ENCODE assay signal across 10 cellular contexts in the genomic region with DNA sequence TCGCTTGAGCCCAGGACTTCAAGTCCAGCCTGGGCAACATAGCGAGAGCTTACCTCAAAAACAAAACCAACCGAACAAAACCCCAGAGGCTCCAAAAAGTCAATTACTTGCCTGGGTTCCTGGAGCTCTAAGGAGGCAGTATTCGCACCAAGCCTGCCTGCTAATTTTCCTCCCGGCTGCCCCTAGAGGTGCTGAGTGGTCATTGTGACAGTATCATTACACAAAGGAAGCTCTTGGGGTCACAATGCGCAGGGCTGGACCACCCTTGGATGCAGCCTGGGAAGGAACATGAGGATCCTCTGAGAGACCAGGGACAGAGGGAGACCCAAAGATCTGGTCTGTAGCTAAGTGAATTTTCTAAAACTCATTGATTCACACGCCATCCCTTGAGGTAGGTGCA. TPM values are rescaled to one million over a fixed set of nuclear protein-coding genes. Genes with fewer than 3 reads are reported as not detected.
DNase-seq lines count a peak whose midpoint lies in the region; ATAC-seq and TF ChIP-seq lines count a peak whose summit lies in the region.
"Had no signal": no experiment of that assay in that cellular context is flagged by ENCODE, and none has a peak within 500 bp of the region (broad histone marks: within the 10 kb centered on the region; RNA-seq: fewer than 3 reads in every experiment).

No MANE protein-coding gene starts in this region.

- H3K4me1 Mint-ChIP-seq in immature natural killer cell = peaks cover 4 to 9% of the 10 kb centered on the region in 2 donors
- peaks cover 5% of the 10 kb centered on the region for H3K4me1 Mint-ChIP-seq in MCF 10A (ENCODE audit: insufficient read depth, unreplicated experiment)

- H3K4me2 ChIP-seq in BLaER1 = peak overlapping the region; percentile 67

- CTCF ChIA-PET in HEK293 (lab: Yijun Ruan, JAX) (interaction anchor here (0.7 to 1.6 kb wide), 5 partner anchors 9 to 140 kb away, joined by 3 to 14 read pairs (median 3); no protein-coding TSS in a partner anchor), MCF 10A (lab: Yijun Ruan, JAX) (interaction anchor here (0.6 kb wide), 1 partner anchor 28 kb away, joined by 3 read pairs; no protein-coding TSS in a partner anchor)

- no peak for TF ChIP-seq CTCF in HEK293 (tag by site-specific recombination; IDR thresholded peaks at IDR 0.05)
- TF ChIP-seq CTCF in VCaP (conservative IDR thresholded peaks at IDR 0.05) = peak; percentile 43
- no peak for TF ChIP-seq CTCF in MCF 10A (IDR thresholded peaks at IDR 0.05; ENCODE audit: unreplicated experiment)

- POLR2A ChIA-PET in HEK293 (lab: Yijun Ruan, JAX) (interaction anchor here (0.6 to 1.0 kb wide), 3 partner anchors 8 to 523 kb away, joined by 3 to 4 read pairs (median 4); no protein-coding TSS in a partner anchor), MCF 10A (lab: Yijun Ruan, JAX) (interaction anchor here (0.6 to 1.9 kb wide), 4 partner anchors 18 to 428 kb away, joined by 3 to 4 read pairs (median 4); partner anchors contain the start of genes MCOLN1, ZNF358 and ZNF557)

- peaks cover 0 to 24% (median 12%) of the 10 kb centered on the region in 3 donors for H3K27me3 Mint-ChIP-seq in immature natural killer cell (ENCODE audit: low read depth in 3 of 3)
- H3K27me3 Mint-ChIP-seq in MCF 10A (ENCODE audit: insufficient read depth, unreplicated experiment) = peaks cover 31% of the 10 kb centered on the region

- H3K4me1 ChIP-seq in BLaER1 (peaks cover 52% of the 10 kb centered on the region), HEK293 (ENCODE audit: control insufficient read depth, insufficient read depth, low read length) (no peaks in the 10 kb centered on the region)

- H4K20me1 ChIP-seq in BLaER1 = peaks cover 10% of the 10 kb centered on the region

- no TSS peak for BruUV-seq in MCF 10A (replicated peaks; lab: Mats Ljungman, UMichigan)

- H3K4me3 Mint-ChIP-seq in immature natural killer cell (no peak overlapping the region), MCF 10A (ENCODE audit: unreplicated experiment) (no peak overlapping the region)
- H3K4me3 Mint-ChIP-seq: activated naive CD8-positive, alpha-beta T cell treated with anti-CD3 and anti-CD28 coated beads, Interleukin-2, amount 50 U/mL, for 24 hours had no signal

- H3K9me3 Mint-ChIP-seq in immature natural killer cell (no peaks in the 10 kb centered on the region), MCF 10A (ENCODE audit: unreplicated experiment) (no peaks in the 10 kb centered on the region)
- H3K9me3 Mint-ChIP-seq: activated naive CD8-positive, alpha-beta T cell treated with anti-CD3 and anti-CD28 coated beads, Interleukin-2, amount 50 U/mL, for 24 hours had no signal

- H3K36me3 Mint-ChIP-seq in immature natural killer cell (no peaks in the 10 kb centered on the region), MCF 10A (ENCODE audit: insufficient read depth, unreplicated experiment) (no peaks in the 10 kb centered on the region)

- no peaks in the 10 kb centered on the region for H3K9me3 ChIP-seq in BLaER1
- no peaks in the 10 kb centered on the region for H3K9me3 ChIP-seq in HEK293 (ENCODE audit: control insufficient read depth, insufficient read depth, low read depth, low read length)

- H3K9ac ChIP-seq in BLaER1 = no peak overlapping the region

- ATAC-seq in GM19467 (IDR thresholded peaks at IDR 0.05; ENCODE audit: unreplicated experiment) = no peak
- ATAC-seq: activated naive CD8-positive, alpha-beta T cell treated with anti-CD3 and anti-CD28 coated beads, Interleukin-2, amount 50 U/mL, for 24 hours had no signal

- H3K27me3 ChIP-seq in BLaER1 = peaks cover 37% of the 10 kb centered on the region

- H3K27ac ChIP-seq in BLaER1 = no peak overlapping the region
- H3K27ac ChIP-seq in HEK293 (ENCODE audit: extremely low read depth, low read depth, low read length) = no peak overlapping the region
- no peak overlapping the region for H3K27ac ChIP-seq in VCaP

- H3K36me3 ChIP-seq in BLaER1 (no peaks in the 10 kb centered on the region), HEK293 (ENCODE audit: control insufficient read depth in 2 of 2, insufficient read depth in 1 of 2, low read length in 2 of 2) (no peaks in the 10 kb centered on the region)

- no peak overlapping the region for H3K4me3 ChIP-seq in BLaER1
- H3K4me3 ChIP-seq in HEK293 (ENCODE audit: low read depth, low read length) = no peak overlapping the region

- H3K27ac Mint-ChIP-seq in immature natural killer cell (no peak overlapping the region), MCF 10A (ENCODE audit: low read depth, unreplicated experiment) (no peak overlapping the region)
- H3K27ac Mint-ChIP-seq: activated naive CD8-positive, alpha-beta T cell treated with anti-CD3 and anti-CD28 coated beads, Interleukin-2, amount 50 U/mL, for 24 hours had no signal

- intact Hi-C loops in MCF 10A (cut with micrococcal nuclease) = no loop called here

- peak; percentile 73 for DNase-seq in left kidney (ENCODE audit: low read depth, low spot score)
- DNase-seq in immature natural killer cell = no peak
- DNase-seq in D341Med (ENCODE audit: low spot score) = no peak
- DNase-seq in MCF 10A (ENCODE audit: unreplicated experiment) = no peak
- DNase-seq: activated naive CD8-positive, alpha-beta T cell treated with anti-CD3 and anti-CD28 coated beads, Interleukin-2, amount 50 U/mL, for 24 hours; stimulated activated CD4-positive, alpha-beta T cell treated with anti-CD3 and anti-CD28 coated beads, Interleukin-4, amount 100 ng/mL, for 1 hour had no signal

TF ChIP-seq in HEK293, 187 proteins besides CTCF, POLR2A, EP300 and RAD21:
- no peak for TF ChIP-seq ZNF830 (tag by site-specific recombination; IDR thresholded peaks at IDR 0.05; ENCODE audit: low read depth)
- TF ChIP-seq ZNF140 (tag by site-specific recombination; IDR thresholded peaks at IDR 0.05) = no peak
- TF ChIP-seq SCRT2 (tag by site-specific recombination; IDR thresholded peaks at IDR 0.05) = 0 out of 2 replicates have a peak, but pooled peaks have one; percentile 16
- TF ChIP-seq ZNF560 (tag by site-specific recombination; IDR thresholded peaks at IDR 0.05; ENCODE audit: borderline replicate concordance) = no peak
TF ChIP-seq in HEK293: peak in this region for 1.

RNA-seq across cellular contexts. Expression of gene PEX11G, which starts 8.5 kb away (rescaled TPM):
- 1 to 10 TPM in 2 of 3 donors, under 1 TPM in 1; 0.21 to 2.8 (median 1.2) TPM for polyA plus RNA-seq in immature natural killer cell
- 5.5 and 6.4 TPM in 2 replicates for total RNA-seq in MCF 10A (2022)

RNA-seq across cellular contexts. Expression of gene ZNF358, which starts 18.6 kb away (rescaled TPM):
- 1 to 10 TPM; 1.3 to 3.1 (median 1.8) TPM for polyA plus RNA-seq in immature natural killer cell
- 16.9 and 17.7 TPM in 2 replicates for total RNA-seq in MCF 10A (2022)

RNA-seq across cellular contexts. Expression of gene MCOLN1, which starts 25.1 kb away (rescaled TPM):
- 10 to 100 TPM in 1 of 3 donors, 1 to 10 TPM in 2; 6.6 to 17.1 (median 9.5) TPM for polyA plus RNA-seq in immature natural killer cell
- 10.8 and 13.9 TPM in 2 replicates for total RNA-seq in MCF 10A (2022)

RNA-seq across cellular contexts. Expression of gene PNPLA6, which starts 38.2 kb away (rescaled TPM):
- polyA plus RNA-seq in immature natural killer cell = 10 to 100 TPM in 1 of 3 donors, 1 to 10 TPM in 2; 4.9 to 17.5 (median 9.8) TPM
- 75.8 and 96.1 TPM in 2 replicates for total RNA-seq in MCF 10A (2022)
